In genomic region chr2:125516496-125517109, GRCh38 we compare ENCODE assay signal across 8 cellular contexts.
DNase-seq lines count a peak whose midpoint lies in the region; ATAC-seq and TF ChIP-seq lines count a peak whose summit lies in the region.

No MANE protein-coding gene starts in this region.

- no peaks in the 10 kb centered on the region for H3K27me3 Mint-ChIP-seq in activated naive CD8-positive, alpha-beta T cell treated with anti-CD3 and anti-CD28 coated beads, Interleukin-2, amount 50 U/mL, for 24 hours

- H3K27ac Mint-ChIP-seq in activated naive CD8-positive, alpha-beta T cell treated with anti-CD3 and anti-CD28 coated beads, Interleukin-2, amount 50 U/mL, for 24 hours: no peak overlapping the region

- H3K36me3 Mint-ChIP-seq in activated naive CD8-positive, alpha-beta T cell treated with anti-CD3 and anti-CD28 coated beads, Interleukin-2, amount 50 U/mL, for 24 hours (ENCODE audit: low read depth): no peaks in the 10 kb centered on the region

- H3K4me3 ChIP-seq in fibroblast of villous mesenchyme (ENCODE audit: low read depth, low read length): no peak overlapping the region

- no peaks in the 10 kb centered on the region for H3K4me1 Mint-ChIP-seq in activated naive CD8-positive, alpha-beta T cell treated with anti-CD3 and anti-CD28 coated beads, Interleukin-2, amount 50 U/mL, for 24 hours

- peaks cover 14% of the 10 kb centered on the region for H3K9me3 Mint-ChIP-seq in activated naive CD8-positive, alpha-beta T cell treated with anti-CD3 and anti-CD28 coated beads, Interleukin-2, amount 50 U/mL, for 24 hours

- ATAC-seq in GM21529 (IDR thresholded peaks at IDR 0.05; ENCODE audit: unreplicated experiment): peak; percentile 57
- ATAC-seq in GM21825 (IDR thresholded peaks at IDR 0.05; ENCODE audit: unreplicated experiment): no peak
- no peak for ATAC-seq in activated naive CD8-positive, alpha-beta T cell treated with anti-CD3 and anti-CD28 coated beads, Interleukin-2, amount 50 U/mL, for 24 hours

- TF ChIP-seq CTCF in fibroblast of villous mesenchyme (IDR thresholded peaks at IDR 0.05; ENCODE audit: insufficient read depth, low read depth, low read length): peak; percentile 36

- in situ Hi-C loops in Caki2 (cut with HindIII; ENCODE audit: low pct_unique_long_range_greater_than_20kb, low sequenced_read_pairs): no loop called here

- DNase-seq in Caki2 (ENCODE audit: low read depth) (peak; percentile 11), NCI-H82 treated with DMSO at 0.1 percent for 48 hours (lab: John Stamatoyannopoulos, UW; ENCODE audit: unreplicated experiment) (peak; percentile 32), fibroblast of villous mesenchyme (ENCODE audit: low read depth) (peak; percentile 1), mesenteric fat pad (ENCODE audit: low spot score) (no peak)
- no peak for DNase-seq in activated CD8-positive, alpha-beta memory T cell treated with anti-CD3 and anti-CD28 coated beads, Interleukin-2, amount 50 U/mL, for 48 hours
- no peak for DNase-seq in activated naive CD8-positive, alpha-beta T cell treated with anti-CD3 and anti-CD28 coated beads, Interleukin-2, amount 50 U/mL, for 24 hours

- no peak overlapping the region for H3K4me3 Mint-ChIP-seq in activated naive CD8-positive, alpha-beta T cell treated with anti-CD3 and anti-CD28 coated beads, Interleukin-2, amount 50 U/mL, for 24 hours

Comparison
In these comparisons a context has a peak if more than half of its experiments do, and no peak if none do; other contexts are left out.
1. DNase-seq: peak in Caki2 (single experiment), NCI-H82 treated with DMSO at 0.1 percent for 48 hours (single experiment) and fibroblast of villous mesenchyme (single experiment); none in activated CD8-positive, alpha-beta memory T cell treated with anti-CD3 and anti-CD28 coated beads, Interleukin-2, amount 50 U/mL, for 48 hours (single experiment), activated naive CD8-positive, alpha-beta T cell treated with anti-CD3 and anti-CD28 coated beads, Interleukin-2, amount 50 U/mL, for 24 hours (single experiment) and mesenteric fat pad (single experiment).